In the genomic region with DNA sequence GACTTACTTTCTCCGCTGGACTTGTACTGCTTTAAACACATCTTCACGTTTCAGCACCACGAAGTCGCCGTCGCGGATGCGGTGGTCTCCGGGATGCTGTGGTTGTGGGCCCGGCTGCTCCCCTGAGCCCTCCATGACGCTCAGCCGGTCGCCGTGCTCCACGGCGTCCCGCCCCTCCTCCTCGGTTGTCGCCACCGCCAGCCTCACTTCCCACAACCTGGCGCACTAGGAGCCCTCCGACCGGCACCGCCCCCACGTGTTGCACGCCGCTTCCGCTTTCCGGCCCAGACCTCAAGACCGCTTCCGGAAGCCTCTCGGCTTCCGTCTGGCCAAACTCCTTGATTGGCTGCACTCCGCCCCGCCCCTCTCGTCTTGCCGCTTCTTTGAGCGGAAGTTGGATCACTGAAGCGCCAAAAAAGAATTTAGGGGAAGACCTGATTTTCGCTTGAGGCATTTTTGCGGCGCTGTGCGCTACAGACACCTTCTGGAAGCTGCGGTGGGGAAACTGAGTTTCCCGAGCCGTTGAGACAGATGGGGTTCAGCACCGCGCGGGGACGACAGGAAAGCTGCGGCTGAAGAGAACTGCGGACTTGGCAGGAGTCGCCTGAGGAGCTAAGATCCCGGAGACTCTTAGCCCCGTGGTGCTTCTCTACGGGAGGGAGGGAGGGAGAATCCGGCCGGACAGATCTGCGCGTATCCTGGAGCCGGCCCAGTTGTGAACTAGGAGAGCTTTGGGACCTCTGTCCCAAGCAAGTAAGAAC, we compare ENCODE assay signal across 8 cellular contexts. TPM values are rescaled to one million over a fixed set of nuclear protein-coding genes. Genes with fewer than 3 reads are reported as not detected.
A peak's percentile ranks its signal among the peaks of the same experiment; 100 is the strongest.
DNase-seq lines count a peak whose midpoint lies in the region; ATAC-seq and TF ChIP-seq lines count a peak whose summit lies in the region.

A gene (plus strand): TSS at position 382 of the 761 bp plus-strand sequence. CDS start 1,364 bp downstream, outside the sequence.
A gene with protein sequence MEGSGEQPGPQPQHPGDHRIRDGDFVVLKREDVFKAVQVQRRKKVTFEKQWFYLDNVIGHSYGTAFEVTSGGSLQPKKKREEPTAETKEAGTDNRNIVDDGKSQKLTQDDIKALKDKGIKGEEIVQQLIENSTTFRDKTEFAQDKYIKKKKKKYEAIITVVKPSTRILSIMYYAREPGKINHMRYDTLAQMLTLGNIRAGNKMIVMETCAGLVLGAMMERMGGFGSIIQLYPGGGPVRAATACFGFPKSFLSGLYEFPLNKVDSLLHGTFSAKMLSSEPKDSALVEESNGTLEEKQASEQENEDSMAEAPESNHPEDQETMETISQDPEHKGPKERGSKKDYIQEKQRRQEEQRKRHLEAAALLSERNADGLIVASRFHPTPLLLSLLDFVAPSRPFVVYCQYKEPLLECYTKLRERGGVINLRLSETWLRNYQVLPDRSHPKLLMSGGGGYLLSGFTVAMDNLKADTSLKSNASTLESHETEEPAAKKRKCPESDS (minus strand): TSS at position 263 of the 761 bp plus-strand sequence. CDS start 128 bp downstream, at position 135.

- no peak for TF ChIP-seq CTCF in LNCaP clone FGC (IDR thresholded peaks at IDR 0.05; ENCODE audit: control insufficient read depth, extremely low read depth, insufficient read depth)
- TF ChIP-seq CTCF in fibroblast of lung (conservative IDR thresholded peaks at IDR 0.05 in 1 of 2, IDR thresholded peaks at IDR 0.05 in 1 of 2; ENCODE audit: low read depth in 1 of 2, low read length in 2 of 2), result no peak

- peaks cover 2% of the 10 kb centered on the region for H3K27me3 Mint-ChIP-seq in activated T-helper 1 cell treated with anti-CD3 and anti-CD28 coated beads, Interleukin-12 subunit alpha, Interleukin-12 subunit beta, Interleukin-2, Interleukin-4 antibody, amounts not matched to agents 30 ng/mL and 10 ng/mL and 1 ng/mL, durations not matched to agents 14 hours and 24 hours and 36 hours (ENCODE audit: insufficient read depth)
- H3K27me3 Mint-ChIP-seq in naive thymus-derived CD4-positive, alpha-beta T cell, result peaks cover 0 to 4% (median 0%) of the 10 kb centered on the region in 5 donors
- H3K27me3 Mint-ChIP-seq in stimulated activated memory B cell treated with anti-CD40 and anti-IgM and Interleukin-4, amounts not matched to agents 10 μg/mL and 1 μg/mL and 100 μg/mL, for 72 hours, result no peaks in the 10 kb centered on the region

- H3K4me1 ChIP-seq in fibroblast of lung (ENCODE audit: control insufficient read depth, extremely low read depth, insufficient read depth, low read length), result peaks cover 5% of the 10 kb centered on the region
- peaks cover 13 to 17% of the 10 kb centered on the region in 2 donors for H3K4me1 ChIP-seq in naive thymus-derived CD4-positive, alpha-beta T cell (ENCODE audit: control insufficient read depth in 2 of 2, insufficient read depth in 2 of 2, low read length in 2 of 2)

- peak within 1 kb of the TSS; percentile 90 for H3K4me3 Mint-ChIP-seq in activated T-helper 1 cell treated with anti-CD3 and anti-CD28 coated beads, Interleukin-12 subunit alpha, Interleukin-12 subunit beta, Interleukin-2, Interleukin-4 antibody, amounts not matched to agents 30 ng/mL and 10 ng/mL and 1 ng/mL, durations not matched to agents 14 hours and 24 hours and 36 hours
- H3K4me3 Mint-ChIP-seq in naive thymus-derived CD4-positive, alpha-beta T cell, result peak within 1 kb of the TSS; percentile 91 to 99 (median 96)
- H3K4me3 Mint-ChIP-seq in stimulated activated memory B cell treated with anti-CD40 and anti-IgM and Interleukin-4, amounts not matched to agents 10 μg/mL and 1 μg/mL and 100 μg/mL, for 72 hours, result peak within 1 kb of the TSS; percentile 82

- peak within 1 kb of the TSS; percentile 95 for H2AFZ ChIP-seq in fibroblast of lung (ENCODE audit: low read length)

- intact Hi-C loops in activated T-helper 1 cell treated with anti-CD3 and anti-CD28 coated beads, Interleukin-12 subunit alpha, Interleukin-12 subunit beta, Interleukin-2, Interleukin-4 antibody, amounts not matched to agents 30 ng/mL and 10 ng/mL and 1 ng/mL, durations not matched to agents 14 hours and 24 hours and 36 hours (cut with micrococcal nuclease), result loop anchor here (1.0 to 5.0 kb wide), 7 partner anchors 46 to 824 kb away; a partner anchor contains a TSS
- intact Hi-C loops in naive thymus-derived CD4-positive, alpha-beta T cell (cut with micrococcal nuclease), result loop anchor here (1.0 to 10.0 kb wide), 8 partner anchors 114 to 823 kb away; a partner anchor contains a TSS

- peak within 1 kb of the TSS; percentile 98 for H3K4me2 ChIP-seq in fibroblast of lung (ENCODE audit: extremely low read depth, insufficient read depth, low read length)

- peaks cover 33% of the 10 kb centered on the region for H3K79me2 ChIP-seq in fibroblast of lung (ENCODE audit: control insufficient read depth, insufficient read depth, low read length)

- H3K9me3 ChIP-seq in fibroblast of lung (ENCODE audit: control insufficient read depth, insufficient read depth, low read depth, low read length), result no peaks in the 10 kb centered on the region
- no peaks in the 10 kb centered on the region for H3K9me3 ChIP-seq in naive thymus-derived CD4-positive, alpha-beta T cell (ENCODE audit: control insufficient read depth in 2 of 3, low read length in 3 of 3)

- no peaks in the 10 kb centered on the region for H3K27me3 ChIP-seq in fibroblast of lung (ENCODE audit: control insufficient read depth, insufficient read depth, low read length)
- H3K27me3 ChIP-seq in naive thymus-derived CD4-positive, alpha-beta T cell (ENCODE audit: control insufficient read depth in 2 of 2, insufficient read depth in 2 of 2, low read length in 2 of 2), result no peaks in the 10 kb centered on the region

- peak within 1 kb of the TSS; percentile 92 for H3K4me3 ChIP-seq in LNCaP clone FGC (ENCODE audit: low read depth, low read length)
- H3K4me3 ChIP-seq in fibroblast of lung (replicated peaks in 1 of 4; ENCODE audit: control extremely low read depth in 1 of 4, insufficient read depth in 1 of 4, low read depth in 3 of 4, low read length in 4 of 4), result peak within 1 kb of the TSS; percentile 56 to 92 (median 84)
- peak within 1 kb of the TSS; percentile 89 for H3K4me3 ChIP-seq in naive thymus-derived CD4-positive, alpha-beta T cell (ENCODE audit: low read length)

- POLR2A ChIA-PET in naive thymus-derived CD4-positive, alpha-beta T cell (lab: Charles Lee), result interaction anchor here (0.6 to 0.8 kb wide), 2 partner anchors 15 to 82 kb away, joined by 3 to 7 read pairs; no protein-coding TSS in a partner anchor

- H3K36me3 Mint-ChIP-seq in activated T-helper 1 cell treated with anti-CD3 and anti-CD28 coated beads, Interleukin-12 subunit alpha, Interleukin-12 subunit beta, Interleukin-2, Interleukin-4 antibody, amounts not matched to agents 30 ng/mL and 10 ng/mL and 1 ng/mL, durations not matched to agents 14 hours and 24 hours and 36 hours (ENCODE audit: low read depth), result peaks cover 30% of the 10 kb centered on the region
- peaks cover 3 to 33% (median 6%) of the 10 kb centered on the region in 5 donors for H3K36me3 Mint-ChIP-seq in naive thymus-derived CD4-positive, alpha-beta T cell
- peaks cover 35% of the 10 kb centered on the region for H3K36me3 Mint-ChIP-seq in stimulated activated memory B cell treated with anti-CD40 and anti-IgM and Interleukin-4, amounts not matched to agents 10 μg/mL and 1 μg/mL and 100 μg/mL, for 72 hours

- peak within 1 kb of the TSS; percentile 91 for H3K27ac Mint-ChIP-seq in activated T-helper 1 cell treated with anti-CD3 and anti-CD28 coated beads, Interleukin-12 subunit alpha, Interleukin-12 subunit beta, Interleukin-2, Interleukin-4 antibody, amounts not matched to agents 30 ng/mL and 10 ng/mL and 1 ng/mL, durations not matched to agents 14 hours and 24 hours and 36 hours
- peak within 1 kb of the TSS; percentile 91 to 100 (median 97) for H3K27ac Mint-ChIP-seq in naive thymus-derived CD4-positive, alpha-beta T cell
- H3K27ac Mint-ChIP-seq in stimulated activated memory B cell treated with anti-CD40 and anti-IgM and Interleukin-4, amounts not matched to agents 10 μg/mL and 1 μg/mL and 100 μg/mL, for 72 hours, result peak within 1 kb of the TSS; percentile 71

- H3K9me3 Mint-ChIP-seq in activated T-helper 1 cell treated with anti-CD3 and anti-CD28 coated beads, Interleukin-12 subunit alpha, Interleukin-12 subunit beta, Interleukin-2, Interleukin-4 antibody, amounts not matched to agents 30 ng/mL and 10 ng/mL and 1 ng/mL, durations not matched to agents 14 hours and 24 hours and 36 hours, result no peaks in the 10 kb centered on the region
- H3K9me3 Mint-ChIP-seq in naive thymus-derived CD4-positive, alpha-beta T cell, result peaks cover 0 to 5% (median 0%) of the 10 kb centered on the region in 11 donors
- H3K9me3 Mint-ChIP-seq in stimulated activated memory B cell treated with anti-CD40 and anti-IgM and Interleukin-4, amounts not matched to agents 10 μg/mL and 1 μg/mL and 100 μg/mL, for 72 hours, result no peaks in the 10 kb centered on the region

- no peaks in the 10 kb centered on the region for H4K20me1 ChIP-seq in fibroblast of lung (ENCODE audit: control insufficient read depth, extremely low read depth, insufficient read depth, low read length)

- peaks cover 56% of the 10 kb centered on the region for H3K4me1 Mint-ChIP-seq in activated T-helper 1 cell treated with anti-CD3 and anti-CD28 coated beads, Interleukin-12 subunit alpha, Interleukin-12 subunit beta, Interleukin-2, Interleukin-4 antibody, amounts not matched to agents 30 ng/mL and 10 ng/mL and 1 ng/mL, durations not matched to agents 14 hours and 24 hours and 36 hours (ENCODE audit: low read depth)
- peaks cover 7 to 61% (median 45%) of the 10 kb centered on the region in 7 donors for H3K4me1 Mint-ChIP-seq in naive thymus-derived CD4-positive, alpha-beta T cell
- peaks cover 32% of the 10 kb centered on the region for H3K4me1 Mint-ChIP-seq in stimulated activated memory B cell treated with anti-CD40 and anti-IgM and Interleukin-4, amounts not matched to agents 10 μg/mL and 1 μg/mL and 100 μg/mL, for 72 hours

- peak within 1 kb of the TSS; percentile 80 for H3K27ac ChIP-seq in fibroblast of lung (ENCODE audit: insufficient read depth, low read length)
- H3K27ac ChIP-seq in naive thymus-derived CD4-positive, alpha-beta T cell (ENCODE audit: low read depth, low read length), result peak within 1 kb of the TSS; percentile 82

- H3K36me3 ChIP-seq in fibroblast of lung (ENCODE audit: control insufficient read depth, insufficient read depth, low read length), result peaks cover 2% of the 10 kb centered on the region
- H3K36me3 ChIP-seq in naive thymus-derived CD4-positive, alpha-beta T cell (ENCODE audit: control insufficient read depth in 2 of 3, insufficient read depth in 3 of 3, low read length in 3 of 3), result peaks cover 5 to 34% (median 8%) of the 10 kb centered on the region in 3 experiments

- CTCF ChIA-PET in naive thymus-derived CD4-positive, alpha-beta T cell (lab: Charles Lee), result interaction anchor here (0.8 kb wide), 1 partner anchor 378 kb away, joined by 3 read pairs; no protein-coding TSS in a partner anchor

- peak; percentile 97 for ATAC-seq in naive thymus-derived CD4-positive, alpha-beta T cell
- peak; percentile 96 for ATAC-seq in stimulated activated memory B cell treated with anti-CD40 and anti-IgM and Interleukin-4, amounts not matched to agents 10 μg/mL and 1 μg/mL and 100 μg/mL, for 72 hours

- peak within 1 kb of the TSS; percentile 71 for H3K9ac ChIP-seq in fibroblast of lung (ENCODE audit: insufficient read depth, low read length)

- DNase-seq in EL (peak; percentile 97), H4 (ENCODE audit: low spot score) (peak; percentile 96), LNCaP clone FGC (ENCODE audit: low read depth) (peak; percentile 95), RPMI8226 (peak; percentile 99), fibroblast of lung (ENCODE audit: low read depth in 2 of 2) (peak; percentile 94 to 97)
- DNase-seq in activated T-helper 1 cell treated with anti-CD3 and anti-CD28 coated beads, Interleukin-12 subunit alpha, Interleukin-12 subunit beta, Interleukin-2, Interleukin-4 antibody, amounts not matched to agents 30 ng/mL and 10 ng/mL and 1 ng/mL, durations not matched to agents 14 hours and 24 hours and 36 hours (ENCODE audit: low spot score), result peak; percentile 95
- peak; percentile 82 to 97 (median 95) for DNase-seq in naive thymus-derived CD4-positive, alpha-beta T cell

RNA-seq across cellular contexts. Expression of the first gene that starts in this region (rescaled TPM):
- total RNA-seq in H4 (2014; rRNA removed; shearing (Covaris generic)), result 17.4 and 21.6 TPM in 2 replicates
- 36.5 and 38.8 TPM in 2 replicates for total RNA-seq in activated T-helper 1 cell treated with anti-CD3 and anti-CD28 coated beads, Interleukin-12 subunit alpha, Interleukin-12 subunit beta, Interleukin-2, Interleukin-4 antibody, amounts not matched to agents 30 ng/mL and 10 ng/mL and 1 ng/mL, durations not matched to agents 14 hours and 24 hours and 36 hours
- 3.1 and 5.4 TPM in 2 replicates for total RNA-seq in fibroblast of lung
- polyA plus RNA-seq in fibroblast of lung, result 4.8 and 8.8 TPM in 2 replicates
- 4.1 and 7.5 TPM in 2 replicates for polyA plus RNA-seq in fibroblast of lung (2012)
- polyA minus RNA-seq in fibroblast of lung (ENCODE audit: low replicate concordance), result 0.90 and 2.0 TPM in 2 replicates
- 10 to 100 TPM in 3 of 5 experiments, 1 to 10 TPM in 2; 2.6 to 22.7 (median 10.8) TPM for total RNA-seq in naive thymus-derived CD4-positive, alpha-beta T cell
- 1 to 10 TPM in 1 of 2 donors, under 1 TPM in 1; 0.29 to 1.8 TPM for polyA plus RNA-seq in naive thymus-derived CD4-positive, alpha-beta T cell

RNA-seq across cellular contexts. Expression of the second gene that starts in this region (rescaled TPM):
- 8.7 and 17.3 TPM in 2 replicates for total RNA-seq in H4 (2014; rRNA removed; shearing (Covaris generic))
- 36.1 and 38.9 TPM in 2 replicates for total RNA-seq in activated T-helper 1 cell treated with anti-CD3 and anti-CD28 coated beads, Interleukin-12 subunit alpha, Interleukin-12 subunit beta, Interleukin-2, Interleukin-4 antibody, amounts not matched to agents 30 ng/mL and 10 ng/mL and 1 ng/mL, durations not matched to agents 14 hours and 24 hours and 36 hours
- total RNA-seq in fibroblast of lung, result 7.2 and 7.8 TPM in 2 replicates
- 12.5 and 17.1 TPM in 2 replicates for polyA plus RNA-seq in fibroblast of lung
- 11.5 and 16.5 TPM in 2 replicates for polyA plus RNA-seq in fibroblast of lung (2012)
- 0.51 and 2.7 TPM in 2 replicates for polyA minus RNA-seq in fibroblast of lung (ENCODE audit: low replicate concordance)
- 10 to 100 TPM; 14.5 to 18.5 (median 17.8) TPM for total RNA-seq in naive thymus-derived CD4-positive, alpha-beta T cell
- 10 to 100 TPM; 11.4 to 15.7 TPM for polyA plus RNA-seq in naive thymus-derived CD4-positive, alpha-beta T cell

Comparison
In these comparisons a context has a peak if more than half of its experiments do, and no peak if none do; other contexts are left out.
1. Peak in every context shown above with its lines: DNase-seq, ATAC-seq, H3K4me3 ChIP-seq and H3K27ac ChIP-seq.